1 cellular context compared by ENCODE assay signal in the genomic region with DNA sequence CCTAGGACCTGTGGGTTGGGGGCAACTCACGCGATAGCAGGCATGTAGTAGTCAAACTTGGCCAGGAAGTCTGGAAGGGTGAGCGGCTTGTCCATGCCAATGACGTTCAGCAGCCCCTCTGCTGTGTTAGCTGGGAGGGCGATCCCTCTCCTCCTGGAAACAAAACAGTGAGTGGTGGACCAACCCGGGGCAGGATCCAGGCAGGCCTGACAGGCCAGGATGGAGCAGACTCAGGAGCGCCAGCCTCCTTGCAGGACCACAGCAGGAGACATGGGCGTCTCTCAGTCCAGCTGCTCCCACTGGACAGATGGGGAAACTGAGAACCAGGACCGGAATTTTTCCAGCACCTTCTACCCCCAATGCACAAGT.
TF ChIP-seq lines count a peak whose summit lies in the region.

No MANE protein-coding gene starts in this region.

TF ChIP-seq in H1, 55 proteins besides CTCF, POLR2A, EP300 and RAD21:
- TF ChIP-seq POU5F1 (IDR thresholded peaks at IDR 0.05; ENCODE audit: low read depth, low read length) (no peak), BACH1 (IDR thresholded peaks at IDR 0.05; ENCODE audit: low read length) (no peak), ASH2L (IDR thresholded peaks at IDR 0.05; ENCODE audit: low read length) (no peak), FOSL1 (IDR thresholded peaks at IDR 0.05; ENCODE audit: insufficient read depth, low read depth, low read length) (no peak), TBP (IDR thresholded peaks at IDR 0.05; ENCODE audit: low read depth, low read length) (no peak), CTBP2 (IDR thresholded peaks at IDR 0.05; ENCODE audit: borderline replicate concordance, insufficient read depth, insufficient read length, low read length) (no peak), NANOG (IDR thresholded peaks at IDR 0.05; ENCODE audit: insufficient read depth, low read depth, low read length, poor library complexity, severe bottlenecking) (no peak)
TF ChIP-seq in H1: peak in this region for 0.
